Comparison of ENCODE assay signal across 1 cellular context in the genomic region with DNA sequence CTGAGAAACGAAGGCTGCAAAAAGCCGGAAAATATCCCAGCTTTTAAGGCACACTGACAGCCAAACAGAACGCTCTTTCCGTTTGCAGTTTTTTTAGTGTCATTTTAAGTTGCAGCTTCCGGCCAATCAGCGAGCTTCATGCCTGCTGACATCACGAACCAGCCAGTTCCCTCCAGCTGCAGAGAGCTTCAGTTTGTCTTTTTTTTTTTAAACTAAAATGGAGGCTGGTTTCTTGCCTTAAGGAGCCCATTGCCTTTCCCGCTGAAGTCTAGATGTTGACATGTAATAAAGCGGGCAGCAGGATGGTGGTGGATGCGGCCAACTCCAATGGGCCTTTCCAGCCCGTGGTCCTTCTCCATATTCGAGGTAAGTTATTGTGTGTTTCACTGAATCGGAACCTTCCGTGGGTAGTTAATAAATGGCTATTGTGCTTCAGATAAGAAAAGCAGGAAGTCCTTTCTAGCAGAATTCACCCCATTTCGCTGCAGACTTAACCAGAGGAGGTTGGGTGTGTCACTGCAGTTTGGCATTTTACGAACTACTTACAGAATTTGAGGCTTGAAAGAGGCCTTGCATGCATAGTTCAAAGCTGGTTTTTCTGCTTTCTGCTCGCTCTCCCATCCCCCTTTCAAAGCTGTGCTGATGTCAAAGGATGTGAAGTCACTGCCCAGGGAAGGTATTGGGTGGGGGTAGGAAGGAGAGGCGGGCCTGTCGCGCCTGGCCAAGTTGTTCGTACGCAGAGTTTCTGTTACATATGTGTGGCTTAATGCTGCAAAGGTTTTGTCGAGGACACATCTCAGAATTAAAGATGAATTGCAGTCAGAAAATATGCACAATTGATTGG.
TF ChIP-seq lines count a peak whose summit lies in the region.

No MANE protein-coding gene starts in this region.

TF ChIP-seq in HepG2, 621 proteins besides CTCF, POLR2A, EP300 and RAD21 (continued from another document and continues in another):
- TF ChIP-seq, protein P1, sequence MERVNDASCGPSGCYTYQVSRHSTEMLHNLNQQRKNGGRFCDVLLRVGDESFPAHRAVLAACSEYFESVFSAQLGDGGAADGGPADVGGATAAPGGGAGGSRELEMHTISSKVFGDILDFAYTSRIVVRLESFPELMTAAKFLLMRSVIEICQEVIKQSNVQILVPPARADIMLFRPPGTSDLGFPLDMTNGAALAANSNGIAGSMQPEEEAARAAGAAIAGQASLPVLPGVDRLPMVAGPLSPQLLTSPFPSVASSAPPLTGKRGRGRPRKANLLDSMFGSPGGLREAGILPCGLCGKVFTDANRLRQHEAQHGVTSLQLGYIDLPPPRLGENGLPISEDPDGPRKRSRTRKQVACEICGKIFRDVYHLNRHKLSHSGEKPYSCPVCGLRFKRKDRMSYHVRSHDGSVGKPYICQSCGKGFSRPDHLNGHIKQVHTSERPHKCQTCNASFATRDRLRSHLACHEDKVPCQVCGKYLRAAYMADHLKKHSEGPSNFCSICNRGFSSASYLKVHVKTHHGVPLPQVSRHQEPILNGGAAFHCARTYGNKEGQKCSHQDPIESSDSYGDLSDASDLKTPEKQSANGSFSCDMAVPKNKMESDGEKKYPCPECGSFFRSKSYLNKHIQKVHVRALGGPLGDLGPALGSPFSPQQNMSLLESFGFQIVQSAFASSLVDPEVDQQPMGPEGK (CRISPR knock-in tag; IDR thresholded peaks at IDR 0.05): peak; percentile 76
- TF ChIP-seq KDM4B (CRISPR knock-in tag; IDR thresholded peaks at IDR 0.05) (no peak), PAX8 (CRISPR knock-in tag; IDR thresholded peaks at IDR 0.05; ENCODE audit: borderline replicate concordance) (no peak), TRIM24 (CRISPR knock-in tag; IDR thresholded peaks at IDR 0.05) (no peak), SAFB2 (CRISPR knock-in tag; IDR thresholded peaks at IDR 0.05; ENCODE audit: borderline replicate concordance, low read depth) (no peak), ZBTB21 (CRISPR knock-in tag; IDR thresholded peaks at IDR 0.05) (peak; percentile 89), HDAC1 (CRISPR knock-in tag; IDR thresholded peaks at IDR 0.05) (peak; percentile 64), ZSCAN25 (CRISPR knock-in tag; IDR thresholded peaks at IDR 0.05) (no peak), ZSCAN21 (CRISPR knock-in tag; IDR thresholded peaks at IDR 0.05; ENCODE audit: borderline replicate concordance) (no peak), ZNF138 (CRISPR knock-in tag; IDR thresholded peaks at IDR 0.05; ENCODE audit: low read depth) (no peak), ZFP90 (CRISPR knock-in tag; IDR thresholded peaks at IDR 0.05; ENCODE audit: borderline replicate concordance) (no peak), SMYD3 (CRISPR knock-in tag; IDR thresholded peaks at IDR 0.05) (peak; percentile 77; the same call in 1 of the 2 replicates), PRMT3 (CRISPR knock-in tag; IDR thresholded peaks at IDR 0.05; ENCODE audit: borderline replicate concordance, low read depth) (no peak), ZSCAN20 (CRISPR knock-in tag; IDR thresholded peaks at IDR 0.05; ENCODE audit: borderline replicate concordance) (no peak), ZNF234 (CRISPR knock-in tag; conservative IDR thresholded peaks at IDR 0.05) (no peak), NR3C1 (CRISPR knock-in tag; IDR thresholded peaks at IDR 0.05) (no peak), MED8 (CRISPR knock-in tag; IDR thresholded peaks at IDR 0.05; ENCODE audit: insufficient replicate concordance) (peak; percentile 33), ZNF557 (CRISPR knock-in tag; IDR thresholded peaks at IDR 0.05) (no peak), ZBTB20 (CRISPR knock-in tag; IDR thresholded peaks at IDR 0.05; ENCODE audit: borderline replicate concordance, low read depth) (no peak), NCOA1 (CRISPR knock-in tag; IDR thresholded peaks at IDR 0.05) (no peak), ARHGAP35 (CRISPR knock-in tag; IDR thresholded peaks at IDR 0.05; ENCODE audit: borderline replicate concordance) (no peak), MXD4 (CRISPR knock-in tag; IDR thresholded peaks at IDR 0.05) (0 out of 2 replicates have a peak, but pooled peaks have one; percentile 22), ZNF547 (CRISPR knock-in tag; IDR thresholded peaks at IDR 0.05) (peak; percentile 50; the same call in 1 of the 2 replicates), ZFP1 (CRISPR knock-in tag; IDR thresholded peaks at IDR 0.05) (peak; percentile 43; the same call in 1 of the 2 replicates), ZNF180 (CRISPR knock-in tag; IDR thresholded peaks at IDR 0.05; ENCODE audit: borderline replicate concordance, low read depth) (no peak), SMAD1 (CRISPR knock-in tag; IDR thresholded peaks at IDR 0.05; ENCODE audit: borderline replicate concordance, low read depth) (no peak), ZNF83 (CRISPR knock-in tag; IDR thresholded peaks at IDR 0.05; ENCODE audit: borderline replicate concordance) (no peak), JUN (CRISPR knock-in tag; IDR thresholded peaks at IDR 0.05) (no peak), ZNF749 (CRISPR knock-in tag; IDR thresholded peaks at IDR 0.05; ENCODE audit: borderline replicate concordance) (no peak), KDM1A (CRISPR knock-in tag; IDR thresholded peaks at IDR 0.05) (0 out of 2 replicates have a peak, but pooled peaks have one; percentile 7), ARNT2 (CRISPR knock-in tag; IDR thresholded peaks at IDR 0.05; ENCODE audit: low read depth) (0 out of 2 replicates have a peak, but pooled peaks have one; percentile 21), ZNF772 (CRISPR knock-in tag; IDR thresholded peaks at IDR 0.05) (peak; percentile 80; the same call in 1 of the 2 replicates), U2AF1 (optimal IDR thresholded peaks at IDR 0.05; ENCODE audit: low read depth, low read length) (no peak), ZNF556 (CRISPR knock-in tag; IDR thresholded peaks at IDR 0.05; ENCODE audit: borderline replicate concordance) (no peak), FOXA1 (IDR thresholded peaks at IDR 0.05) (no peak), FOXA1 (CRISPR knock-in tag; IDR thresholded peaks at IDR 0.05) (no peak)
- TF ChIP-seq, protein P2, sequence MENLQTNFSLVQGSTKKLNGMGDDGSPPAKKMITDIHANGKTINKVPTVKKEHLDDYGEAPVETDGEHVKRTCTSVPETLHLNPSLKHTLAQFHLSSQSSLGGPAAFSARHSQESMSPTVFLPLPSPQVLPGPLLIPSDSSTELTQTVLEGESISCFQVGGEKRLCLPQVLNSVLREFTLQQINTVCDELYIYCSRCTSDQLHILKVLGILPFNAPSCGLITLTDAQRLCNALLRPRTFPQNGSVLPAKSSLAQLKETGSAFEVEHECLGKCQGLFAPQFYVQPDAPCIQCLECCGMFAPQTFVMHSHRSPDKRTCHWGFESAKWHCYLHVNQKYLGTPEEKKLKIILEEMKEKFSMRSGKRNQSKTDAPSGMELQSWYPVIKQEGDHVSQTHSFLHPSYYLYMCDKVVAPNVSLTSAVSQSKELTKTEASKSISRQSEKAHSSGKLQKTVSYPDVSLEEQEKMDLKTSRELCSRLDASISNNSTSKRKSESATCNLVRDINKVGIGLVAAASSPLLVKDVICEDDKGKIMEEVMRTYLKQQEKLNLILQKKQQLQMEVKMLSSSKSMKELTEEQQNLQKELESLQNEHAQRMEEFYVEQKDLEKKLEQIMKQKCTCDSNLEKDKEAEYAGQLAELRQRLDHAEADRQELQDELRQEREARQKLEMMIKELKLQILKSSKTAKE (CRISPR knock-in tag; IDR thresholded peaks at IDR 0.05; ENCODE audit: borderline replicate concordance): no peak
- TF ChIP-seq, protein P3, sequence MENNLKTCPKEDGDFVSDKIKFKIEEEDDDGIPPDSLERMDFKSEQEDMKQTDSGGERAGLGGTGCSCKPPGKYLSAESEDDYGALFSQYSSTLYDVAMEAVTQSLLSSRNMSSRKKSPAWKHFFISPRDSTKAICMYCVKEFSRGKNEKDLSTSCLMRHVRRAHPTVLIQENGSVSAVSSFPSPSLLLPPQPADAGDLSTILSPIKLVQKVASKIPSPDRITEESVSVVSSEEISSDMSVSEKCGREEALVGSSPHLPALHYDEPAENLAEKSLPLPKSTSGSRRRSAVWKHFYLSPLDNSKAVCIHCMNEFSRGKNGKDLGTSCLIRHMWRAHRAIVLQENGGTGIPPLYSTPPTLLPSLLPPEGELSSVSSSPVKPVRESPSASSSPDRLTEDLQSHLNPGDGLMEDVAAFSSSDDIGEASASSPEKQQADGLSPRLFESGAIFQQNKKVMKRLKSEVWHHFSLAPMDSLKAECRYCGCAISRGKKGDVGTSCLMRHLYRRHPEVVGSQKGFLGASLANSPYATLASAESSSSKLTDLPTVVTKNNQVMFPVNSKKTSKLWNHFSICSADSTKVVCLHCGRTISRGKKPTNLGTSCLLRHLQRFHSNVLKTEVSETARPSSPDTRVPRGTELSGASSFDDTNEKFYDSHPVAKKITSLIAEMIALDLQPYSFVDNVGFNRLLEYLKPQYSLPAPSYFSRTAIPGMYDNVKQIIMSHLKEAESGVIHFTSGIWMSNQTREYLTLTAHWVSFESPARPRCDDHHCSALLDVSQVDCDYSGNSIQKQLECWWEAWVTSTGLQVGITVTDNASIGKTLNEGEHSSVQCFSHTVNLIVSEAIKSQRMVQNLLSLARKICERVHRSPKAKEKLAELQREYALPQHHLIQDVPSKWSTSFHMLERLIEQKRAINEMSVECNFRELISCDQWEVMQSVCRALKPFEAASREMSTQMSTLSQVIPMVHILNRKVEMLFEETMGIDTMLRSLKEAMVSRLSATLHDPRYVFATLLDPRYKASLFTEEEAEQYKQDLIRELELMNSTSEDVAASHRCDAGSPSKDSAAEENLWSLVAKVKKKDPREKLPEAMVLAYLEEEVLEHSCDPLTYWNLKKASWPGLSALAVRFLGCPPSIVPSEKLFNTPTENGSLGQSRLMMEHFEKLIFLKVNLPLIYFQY (CRISPR knock-in tag; IDR thresholded peaks at IDR 0.05; ENCODE audit: borderline replicate concordance): no peak; the same call in 1 of the 2 replicates
- TF ChIP-seq, protein P4, sequence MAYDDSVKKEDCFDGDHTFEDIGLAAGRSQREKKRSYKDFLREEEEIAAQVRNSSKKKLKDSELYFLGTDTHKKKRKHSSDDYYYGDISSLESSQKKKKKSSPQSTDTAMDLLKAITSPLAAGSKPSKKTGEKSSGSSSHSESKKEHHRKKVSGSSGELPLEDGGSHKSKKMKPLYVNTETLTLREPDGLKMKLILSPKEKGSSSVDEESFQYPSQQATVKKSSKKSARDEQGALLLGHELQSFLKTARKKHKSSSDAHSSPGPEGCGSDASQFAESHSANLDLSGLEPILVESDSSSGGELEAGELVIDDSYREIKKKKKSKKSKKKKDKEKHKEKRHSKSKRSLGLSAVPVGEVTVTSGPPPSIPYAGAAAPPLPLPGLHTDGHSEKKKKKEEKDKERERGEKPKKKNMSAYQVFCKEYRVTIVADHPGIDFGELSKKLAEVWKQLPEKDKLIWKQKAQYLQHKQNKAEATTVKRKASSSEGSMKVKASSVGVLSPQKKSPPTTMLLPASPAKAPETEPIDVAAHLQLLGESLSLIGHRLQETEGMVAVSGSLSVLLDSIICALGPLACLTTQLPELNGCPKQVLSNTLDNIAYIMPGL (CRISPR knock-in tag; IDR thresholded peaks at IDR 0.05; ENCODE audit: borderline replicate concordance in 1 of 2, low read depth in 1 of 2): peak; percentile 43 to 50; a peak in 2 of 4 replicates
- TF ChIP-seq, protein P5, sequence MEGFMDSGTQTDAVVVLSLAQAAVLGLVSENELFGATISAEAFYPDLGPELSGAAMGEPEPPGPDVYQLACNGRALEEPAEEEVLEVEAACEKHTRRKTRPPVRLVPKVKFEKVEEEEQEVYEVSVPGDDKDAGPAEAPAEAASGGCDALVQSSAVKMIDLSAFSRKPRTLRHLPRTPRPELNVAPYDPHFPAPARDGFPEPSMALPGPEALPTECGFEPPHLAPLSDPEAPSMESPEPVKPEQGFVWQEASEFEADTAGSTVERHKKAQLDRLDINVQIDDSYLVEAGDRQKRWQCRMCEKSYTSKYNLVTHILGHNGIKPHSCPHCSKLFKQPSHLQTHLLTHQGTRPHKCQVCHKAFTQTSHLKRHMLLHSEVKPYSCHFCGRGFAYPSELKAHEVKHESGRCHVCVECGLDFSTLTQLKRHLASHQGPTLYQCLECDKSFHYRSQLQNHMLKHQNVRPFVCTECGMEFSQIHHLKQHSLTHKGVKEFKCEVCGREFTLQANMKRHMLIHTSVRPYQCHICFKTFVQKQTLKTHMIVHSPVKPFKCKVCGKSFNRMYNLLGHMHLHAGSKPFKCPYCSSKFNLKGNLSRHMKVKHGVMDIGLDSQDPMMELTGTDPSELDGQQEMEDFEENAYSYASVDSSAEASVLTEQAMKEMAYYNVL (CRISPR knock-in tag; IDR thresholded peaks at IDR 0.05; ENCODE audit: borderline replicate concordance): no peak
- TF ChIP-seq, protein P6, sequence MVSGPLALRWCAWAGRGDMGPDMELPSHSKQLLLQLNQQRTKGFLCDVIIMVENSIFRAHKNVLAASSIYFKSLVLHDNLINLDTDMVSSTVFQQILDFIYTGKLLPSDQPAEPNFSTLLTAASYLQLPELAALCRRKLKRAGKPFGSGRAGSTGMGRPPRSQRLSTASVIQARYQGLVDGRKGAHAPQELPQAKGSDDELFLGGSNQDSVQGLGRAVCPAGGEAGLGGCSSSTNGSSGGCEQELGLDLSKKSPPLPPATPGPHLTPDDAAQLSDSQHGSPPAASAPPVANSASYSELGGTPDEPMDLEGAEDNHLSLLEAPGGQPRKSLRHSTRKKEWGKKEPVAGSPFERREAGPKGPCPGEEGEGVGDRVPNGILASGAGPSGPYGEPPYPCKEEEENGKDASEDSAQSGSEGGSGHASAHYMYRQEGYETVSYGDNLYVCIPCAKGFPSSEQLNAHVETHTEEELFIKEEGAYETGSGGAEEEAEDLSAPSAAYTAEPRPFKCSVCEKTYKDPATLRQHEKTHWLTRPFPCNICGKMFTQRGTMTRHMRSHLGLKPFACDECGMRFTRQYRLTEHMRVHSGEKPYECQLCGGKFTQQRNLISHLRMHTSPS (CRISPR knock-in tag; IDR thresholded peaks at IDR 0.05; ENCODE audit: low read depth): no peak
- TF ChIP-seq, protein P7, sequence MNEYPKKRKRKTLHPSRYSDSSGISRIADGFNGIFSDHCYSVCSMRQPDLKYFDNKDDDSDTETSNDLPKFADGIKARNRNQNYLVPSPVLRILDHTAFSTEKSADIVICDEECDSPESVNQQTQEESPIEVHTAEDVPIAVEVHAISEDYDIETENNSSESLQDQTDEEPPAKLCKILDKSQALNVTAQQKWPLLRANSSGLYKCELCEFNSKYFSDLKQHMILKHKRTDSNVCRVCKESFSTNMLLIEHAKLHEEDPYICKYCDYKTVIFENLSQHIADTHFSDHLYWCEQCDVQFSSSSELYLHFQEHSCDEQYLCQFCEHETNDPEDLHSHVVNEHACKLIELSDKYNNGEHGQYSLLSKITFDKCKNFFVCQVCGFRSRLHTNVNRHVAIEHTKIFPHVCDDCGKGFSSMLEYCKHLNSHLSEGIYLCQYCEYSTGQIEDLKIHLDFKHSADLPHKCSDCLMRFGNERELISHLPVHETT (CRISPR knock-in tag; conservative IDR thresholded peaks at IDR 0.05): no peak; the same call in 1 of the 2 replicates
- TF ChIP-seq, protein P8, sequence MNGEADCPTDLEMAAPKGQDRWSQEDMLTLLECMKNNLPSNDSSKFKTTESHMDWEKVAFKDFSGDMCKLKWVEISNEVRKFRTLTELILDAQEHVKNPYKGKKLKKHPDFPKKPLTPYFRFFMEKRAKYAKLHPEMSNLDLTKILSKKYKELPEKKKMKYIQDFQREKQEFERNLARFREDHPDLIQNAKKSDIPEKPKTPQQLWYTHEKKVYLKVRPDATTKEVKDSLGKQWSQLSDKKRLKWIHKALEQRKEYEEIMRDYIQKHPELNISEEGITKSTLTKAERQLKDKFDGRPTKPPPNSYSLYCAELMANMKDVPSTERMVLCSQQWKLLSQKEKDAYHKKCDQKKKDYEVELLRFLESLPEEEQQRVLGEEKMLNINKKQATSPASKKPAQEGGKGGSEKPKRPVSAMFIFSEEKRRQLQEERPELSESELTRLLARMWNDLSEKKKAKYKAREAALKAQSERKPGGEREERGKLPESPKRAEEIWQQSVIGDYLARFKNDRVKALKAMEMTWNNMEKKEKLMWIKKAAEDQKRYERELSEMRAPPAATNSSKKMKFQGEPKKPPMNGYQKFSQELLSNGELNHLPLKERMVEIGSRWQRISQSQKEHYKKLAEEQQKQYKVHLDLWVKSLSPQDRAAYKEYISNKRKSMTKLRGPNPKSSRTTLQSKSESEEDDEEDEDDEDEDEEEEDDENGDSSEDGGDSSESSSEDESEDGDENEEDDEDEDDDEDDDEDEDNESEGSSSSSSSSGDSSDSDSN (CRISPR knock-in tag; IDR thresholded peaks at IDR 0.05): no peak; the same call in 1 of the 2 replicates
